ENCODE assay signal across 22 cellular contexts in genomic region chr1:184623404-184623803, GRCh38.
DNase-seq lines count a peak whose midpoint lies in the region; ATAC-seq and TF ChIP-seq lines count a peak whose summit lies in the region.
"Had no signal": no experiment of that assay in that cellular context is flagged by ENCODE, and none has a peak within 500 bp of the region (broad histone marks: within the 10 kb centered on the region; RNA-seq: fewer than 3 reads in every experiment).

No MANE protein-coding gene starts in this region.

- H3K9me3 ChIP-seq in heart left ventricle (no peaks in the 10 kb centered on the region), hepatocyte (ENCODE audit: low read depth) (no peaks in the 10 kb centered on the region), gastrocnemius medialis (no peaks in the 10 kb centered on the region), uterus (no peaks in the 10 kb centered on the region)

- no peak overlapping the region for H3K4me3 ChIP-seq in heart left ventricle
- H3K4me3 ChIP-seq in hepatocyte = no peak overlapping the region
- H3K4me3 ChIP-seq in gastrocnemius medialis = no peak overlapping the region
- H3K4me3 ChIP-seq in uterus = no peak overlapping the region

- H4K20me1 ChIP-seq in hepatocyte (ENCODE audit: insufficient read depth, poor library complexity, severe bottlenecking) = no peaks in the 10 kb centered on the region

- ATAC-seq in heart left ventricle (no peak), left ventricle myocardium superior (no peak), gastrocnemius medialis (no peak), GM21528 (IDR thresholded peaks at IDR 0.05; ENCODE audit: low FRiP score, unreplicated experiment) (no peak)
- ATAC-seq: effector memory CD8-positive, alpha-beta T cell; SK-N-SH treated with all-trans-retinoic acid at 6 μM for 48 hours; stimulated activated naive CD8-positive, alpha-beta T cell treated with anti-CD3 and anti-CD28 coated beads, Interleukin-15, Interleukin-2, amounts not matched to agents 100 U/mL and 50 U/mL, for 24 hours had no signal

- TF ChIP-seq POLR2A in heart left ventricle (IDR thresholded peaks at IDR 0.05) = no peak
- no peak for TF ChIP-seq POLR2A in gastrocnemius medialis (IDR thresholded peaks at IDR 0.05)
- no peak for TF ChIP-seq POLR2A in uterus (IDR thresholded peaks at IDR 0.05)

- H3K36me3 ChIP-seq in heart left ventricle = peaks cover 0 to 17% (median 3%) of the 10 kb centered on the region in 9 donors
- no peaks in the 10 kb centered on the region for H3K36me3 ChIP-seq in hepatocyte (replicated peaks; ENCODE audit: insufficient read depth, low read depth)
- peaks cover 0 to 10% of the 10 kb centered on the region in 2 donors for H3K36me3 ChIP-seq in gastrocnemius medialis
- H3K36me3 ChIP-seq in uterus = no peaks in the 10 kb centered on the region

- H3K27me3 ChIP-seq in heart left ventricle = no peaks in the 10 kb centered on the region
- H3K27me3 ChIP-seq in hepatocyte = no peaks in the 10 kb centered on the region
- no peaks in the 10 kb centered on the region for H3K27me3 ChIP-seq in gastrocnemius medialis
- no peaks in the 10 kb centered on the region for H3K27me3 ChIP-seq in uterus

- peak overlapping the region in 11 of 12 donors; percentile 69 to 94 (median 83) for H3K27ac ChIP-seq in heart left ventricle
- H3K27ac ChIP-seq in hepatocyte = peak overlapping the region; percentile 76
- peak overlapping the region; percentile 87 to 97 (median 88) for H3K27ac ChIP-seq in gastrocnemius medialis
- H3K27ac ChIP-seq in uterus = peak overlapping the region; percentile 90 to 93

- H3K79me2 ChIP-seq in hepatocyte = no peaks in the 10 kb centered on the region

- DNase-seq in heart left ventricle (no peak), left ventricle myocardium superior (no peak), hepatocyte (ENCODE audit: low spot score) (no peak), gastrocnemius medialis (no peak), uterus (no peak), NCI-H146 (lab: John Stamatoyannopoulos, UW) (no peak), SHP77 (lab: John Stamatoyannopoulos, UW) (no peak)
- DNase-seq: 8988T; activated B cell treated with CpG ODN at 0.5 μM for 24 hours; activated CD4-positive, alpha-beta T cell treated with anti-CD3 and anti-CD28 coated beads, Interleukin-2, amount 50 U/mL, for 4 hours; activated effector memory CD4-positive, alpha-beta T cell treated with Interleukin-2 at 50 U/mL for 16 hours; activated naive CD8-positive, alpha-beta T cell treated with anti-CD3 and anti-CD28 coated beads, Interleukin-2, amount 10 ng/mL, durations not matched to agents 7 days and 5 days; AML-193; effector memory CD8-positive, alpha-beta T cell; midbrain; MM.1S; NCI-H1417 treated with DMSO at 0.1 percent for 48 hours; NCI-H524; stimulated activated CD4-positive, alpha-beta T cell treated with anti-CD3 and anti-CD28 coated beads, Interleukin-2, amount 100 ng/mL, for 48 hours; stimulated activated naive CD8-positive, alpha-beta T cell treated with anti-CD3 and anti-CD28 coated beads, Interleukin-15, Interleukin-2, amounts not matched to agents 100 U/mL and 50 U/mL, for 24 hours had no signal

- H2AFZ ChIP-seq in hepatocyte = no peak overlapping the region

- in situ Hi-C loops in gastrocnemius medialis (cut with MboI; ENCODE audit: low sequenced_read_pairs in 4 of 4) = loop anchor here in 1 of 4 donors (10.0 kb wide), 2 partner anchors 59 to 139 kb away; no protein-coding TSS in a partner anchor

- H3K4me1 ChIP-seq in heart left ventricle (peaks cover 3 to 77% (median 59%) of the 10 kb centered on the region in 12 donors), hepatocyte (ENCODE audit: insufficient read depth) (peaks cover 26% of the 10 kb centered on the region), gastrocnemius medialis (peaks cover 85% of the 10 kb centered on the region in 2 donors), uterus (peaks cover 0 to 13% of the 10 kb centered on the region in 2 donors)

- 87 to 96% (median 92%) methylated on average over 4 of the region's 4 CpGs for WGBS in heart left ventricle, 4 donors
- WGBS in hepatocyte (ENCODE audit: low lambda C conversion rate, missing lambda C conversion rate) = 75% methylated on average over 4 of the region's 4 CpGs

- TF ChIP-seq CTCF in heart left ventricle (IDR thresholded peaks at IDR 0.05) = no peak
- no peak for TF ChIP-seq CTCF in hepatocyte (IDR thresholded peaks at IDR 0.05; ENCODE audit: poor library complexity)
- TF ChIP-seq CTCF in gastrocnemius medialis (IDR thresholded peaks at IDR 0.05 in 4 of 5, conservative IDR thresholded peaks at IDR 0.05 in 1 of 5) = no peak
- TF ChIP-seq CTCF in uterus (IDR thresholded peaks at IDR 0.05) = no peak

- no peaks in the 10 kb centered on the region for H3K9me2 ChIP-seq in hepatocyte (replicated peaks; ENCODE audit: insufficient read depth)

- intact Hi-C loops in heart left ventricle (cut with DNase I) (loop anchor here in 2 of 10 donors (5.0 to 10.0 kb wide), 2 partner anchors 39 to 139 kb away; no protein-coding TSS in a partner anchor), left ventricle myocardium superior (cut with micrococcal nuclease) (loop anchor here (10.0 kb wide), 1 partner anchor 139 kb away; no protein-coding TSS in a partner anchor), gastrocnemius medialis (cut with DNase I; ENCODE audit: low total_unique reads) (loop anchor here (5.0 kb wide), 2 partner anchors 86 to 141 kb away; no protein-coding TSS in a partner anchor), uterus (cut with DNase I; ENCODE audit: low total_unique reads) (no loop called here)

- no peak overlapping the region for H3K4me2 ChIP-seq in hepatocyte
